8 cellular contexts compared by ENCODE assay signal in genomic region chr1:201114245-201115131, GRCh38. TPM values are rescaled to one million over a fixed set of nuclear protein-coding genes. Genes with fewer than 3 reads are reported as not detected.
DNase-seq lines count a peak whose midpoint lies in the region; ATAC-seq and TF ChIP-seq lines count a peak whose summit lies in the region.

No MANE protein-coding gene starts in this region.

- H3F3A ChIP-seq in GM23338 (replicated peaks; ENCODE audit: low read depth): no peaks in the 10 kb centered on the region

- no peaks in the 10 kb centered on the region for H3K79me2 ChIP-seq in GM23338 (replicated peaks; ENCODE audit: insufficient read depth)

- H3K27me3 Mint-ChIP-seq in GM23338 (ENCODE audit: insufficient read depth, low read depth, poor library complexity) (peaks cover 39% of the 10 kb centered on the region), nephron progenitor cell (ENCODE audit: low read depth, poor library complexity) (peaks cover 67% of the 10 kb centered on the region)

- TF ChIP-seq CTCF in GM23338 (conservative IDR thresholded peaks at IDR 0.05; ENCODE audit: low read depth in 2 of 2) (peak; percentile 74 to 98), LNCaP clone FGC (IDR thresholded peaks at IDR 0.05; ENCODE audit: control insufficient read depth, extremely low read depth, insufficient read depth) (peak; percentile 98), RWPE2 (IDR thresholded peaks at IDR 0.05; ENCODE audit: poor library complexity, severe bottlenecking) (peak; percentile 91), nephron progenitor cell (IDR thresholded peaks at IDR 0.05) (peak; percentile 73)

- DNase-seq in DMS53 treated with DMSO at 0.1 percent for 48 hours (lab: John Stamatoyannopoulos, UW; ENCODE audit: unreplicated experiment): peak; percentile 97
- DNase-seq in GM23338 (ENCODE audit: low spot score): peak; percentile 98
- peak; percentile 87 for DNase-seq in LNCaP clone FGC (ENCODE audit: low read depth)
- peak; percentile 82 for DNase-seq in RWPE2 (ENCODE audit: low spot score)
- DNase-seq in activated effector memory CD4-positive, alpha-beta T cell treated with Interleukin-2 at 50 U/mL for 16 hours: peak; percentile 67
- peak; percentile 82 for DNase-seq in fibroblast of the conjunctiva (ENCODE audit: low read depth)
- DNase-seq in nephron progenitor cell: peak; percentile 88
- peak; percentile 78 for DNase-seq in stimulated activated naive CD8-positive, alpha-beta T cell treated with anti-CD3 and anti-CD28 coated beads, Interleukin-15, Interleukin-2, amounts not matched to agents 100 U/mL and 50 U/mL, for 24 hours

- H3K4me1 ChIP-seq in GM23338 (ENCODE audit: insufficient read depth) (peaks cover 5% of the 10 kb centered on the region), RWPE2 (ENCODE audit: insufficient read depth, poor library complexity, severe bottlenecking) (no peaks in the 10 kb centered on the region)

- H3K27ac ChIP-seq in GM23338 (ENCODE audit: low read depth): no peak overlapping the region
- H3K27ac ChIP-seq in RWPE2 (ENCODE audit: poor library complexity, severe bottlenecking): no peak overlapping the region

- ATAC-seq in GM23338: peak; percentile 88
- ATAC-seq in RWPE2 (ENCODE audit: low read depth): peak; percentile 95
- ATAC-seq in stimulated activated naive CD8-positive, alpha-beta T cell treated with anti-CD3 and anti-CD28 coated beads, Interleukin-15, Interleukin-2, amounts not matched to agents 100 U/mL and 50 U/mL, for 24 hours: peak; percentile 92

- peak overlapping the region; percentile 75 for H3K4me3 Mint-ChIP-seq in GM23338
- H3K4me3 Mint-ChIP-seq in nephron progenitor cell: peak overlapping the region; percentile 85

- peak overlapping the region; percentile 79 for H3K4me3 ChIP-seq in GM23338
- peak overlapping the region; percentile 54 for H3K4me3 ChIP-seq in LNCaP clone FGC (ENCODE audit: low read depth, low read length)
- H3K4me3 ChIP-seq in RWPE2 (ENCODE audit: severe bottlenecking): peak overlapping the region; percentile 41

- H4K20me1 ChIP-seq in GM23338 (replicated peaks; ENCODE audit: insufficient read depth): no peaks in the 10 kb centered on the region

- peak overlapping the region; percentile 94 for H3K4me2 ChIP-seq in GM23338

- H3K9me3 ChIP-seq in RWPE2 (ENCODE audit: severe bottlenecking): no peaks in the 10 kb centered on the region

- H3K27ac Mint-ChIP-seq in GM23338: no peak overlapping the region
- H3K27ac Mint-ChIP-seq in nephron progenitor cell: no peak overlapping the region

- peaks cover 3% of the 10 kb centered on the region; the same call in 2 of the 3 replicates for H3K4me1 Mint-ChIP-seq in GM23338
- H3K4me1 Mint-ChIP-seq in nephron progenitor cell: peaks cover 18% of the 10 kb centered on the region

- H3K36me3 Mint-ChIP-seq in GM23338 (ENCODE audit: low read depth) (no peaks in the 10 kb centered on the region), nephron progenitor cell (ENCODE audit: low read depth) (no peaks in the 10 kb centered on the region)

- no peaks in the 10 kb centered on the region for H3K36me3 ChIP-seq in GM23338 (ENCODE audit: insufficient read depth)
- no peaks in the 10 kb centered on the region for H3K36me3 ChIP-seq in RWPE2 (ENCODE audit: low read depth)

- peak overlapping the region; percentile 99 for H2AFZ ChIP-seq in GM23338

- H3K27me3 ChIP-seq in GM23338 (ENCODE audit: insufficient read depth) (peaks cover 40% of the 10 kb centered on the region), RWPE2 (ENCODE audit: insufficient read depth, poor library complexity, severe bottlenecking) (no peaks in the 10 kb centered on the region)

- H3K9me3 Mint-ChIP-seq in GM23338 (no peaks in the 10 kb centered on the region), nephron progenitor cell (no peaks in the 10 kb centered on the region)

- H3K9me2 ChIP-seq in GM23338 (ENCODE audit: insufficient read depth): no peaks in the 10 kb centered on the region

TF ChIP-seq in GM23338, 12 proteins besides CTCF, POLR2A, EP300 and RAD21:
- no peak for TF ChIP-seq NANOG (IDR thresholded peaks at IDR 0.05; ENCODE audit: borderline replicate concordance)
- peak; percentile 65 for TF ChIP-seq EZH2 (IDR thresholded peaks at IDR 0.05; ENCODE audit: low read depth, unreplicated experiment)
- no peak for TF ChIP-seq CREB1 (CRISPR knock-in tag; IDR thresholded peaks at IDR 0.05; ENCODE audit: low read depth)
- no peak for TF ChIP-seq ZNF462 (CRISPR knock-in tag; IDR thresholded peaks at IDR 0.05)
- peak; percentile 56 for TF ChIP-seq POLR2AphosphoS5 (IDR thresholded peaks at IDR 0.05; ENCODE audit: low read depth)

RNA-seq across cellular contexts. Expression of gene CACNA1S, which starts 2.3 kb away (rescaled TPM):
- total RNA-seq in GM23338 (2014; rRNA removed; shearing (Covaris generic)): 0.03 and 0.04 TPM in 2 replicates
- not detected in 2 replicates for polyA plus RNA-seq in GM23338 (2016; fragmentation: Nextera tagmentation; extraction: Ambion mirVana)

RNA-seq across cellular contexts. Expression of gene ASCL5, which starts 12.5 kb away (rescaled TPM):
- 0.54 TPM in 1 of 2 replicates, not detected in the other for total RNA-seq in GM23338 (2014; rRNA removed; shearing (Covaris generic))
- not detected in 2 replicates for polyA plus RNA-seq in GM23338 (2016; fragmentation: Nextera tagmentation; extraction: Ambion mirVana)

RNA-seq across cellular contexts. Expression of gene TMEM9, which starts 39.8 kb away (rescaled TPM):
- 109 and 147 TPM in 2 replicates for total RNA-seq in GM23338 (2014; rRNA removed; shearing (Covaris generic))
- polyA plus RNA-seq in GM23338 (2016; fragmentation: Nextera tagmentation; extraction: Ambion mirVana): 71.1 and 78.6 TPM in 2 replicates
